Comparison of ENCODE assay signal across 1 cellular context in genomic region chr14:35046048-35046750, GRCh38.
TF ChIP-seq lines count a peak whose summit lies in the region.

Gene FAM177A1, plus strand, starts transcription at chr14:35046272. Its CDS starts 192 bp downstream, at chr14:35046464.

TF ChIP-seq in HepG2, 621 proteins besides CTCF, POLR2A, EP300 and RAD21 (continued from another document):
- TF ChIP-seq GPBP1L1 (CRISPR knock-in tag; IDR thresholded peaks at IDR 0.05) (no peak), SATB2 (CRISPR knock-in tag; IDR thresholded peaks at IDR 0.05) (peak; percentile 99), E2F5 (CRISPR knock-in tag; conservative IDR thresholded peaks at IDR 0.05) (peak; percentile 72; the same call in 1 of the 2 replicates), XRCC5 (optimal IDR thresholded peaks at IDR 0.05; ENCODE audit: low read length) (peak; percentile 85), NFE2L2 (IDR thresholded peaks at IDR 0.05; ENCODE audit: low read length) (no peak), RFX5 (IDR thresholded peaks at IDR 0.05; ENCODE audit: low read depth, low read length) (peak; percentile 85), DRAP1 (CRISPR knock-in tag; IDR thresholded peaks at IDR 0.05) (peak; percentile 84), ZBTB34 (CRISPR knock-in tag; IDR thresholded peaks at IDR 0.05) (peak; percentile 45; the same call in 1 of the 2 replicates), HOXA3 (CRISPR knock-in tag; IDR thresholded peaks at IDR 0.05) (peak; percentile 100), ZNF343 (CRISPR knock-in tag; IDR thresholded peaks at IDR 0.05) (peak; percentile 94), BATF2 (CRISPR knock-in tag; IDR thresholded peaks at IDR 0.05) (no peak; the same call in 1 of the 2 replicates), BCL3 (CRISPR knock-in tag; IDR thresholded peaks at IDR 0.05) (peak; percentile 99), FOXM1 (CRISPR knock-in tag; IDR thresholded peaks at IDR 0.05) (peak; percentile 64; the same call in 1 of the 2 replicates), ZNF121 (CRISPR knock-in tag; IDR thresholded peaks at IDR 0.05) (peak; percentile 84), SOX5 (CRISPR knock-in tag; IDR thresholded peaks at IDR 0.05; ENCODE audit: borderline replicate concordance) (peak; percentile 77; the same call in 1 of the 2 replicates), DMAP1 (CRISPR knock-in tag; IDR thresholded peaks at IDR 0.05) (peak; percentile 87; the same call in 1 of the 2 replicates), KAT2B (IDR thresholded peaks at IDR 0.05; ENCODE audit: borderline replicate concordance, low read depth, low read length) (0 out of 2 replicates have a peak, but pooled peaks have one; percentile 1), ZNF253 (CRISPR knock-in tag; IDR thresholded peaks at IDR 0.05; ENCODE audit: borderline replicate concordance) (peak; percentile 97), ZNF510 (CRISPR knock-in tag; IDR thresholded peaks at IDR 0.05; ENCODE audit: low read depth) (no peak; the same call in 1 of the 2 replicates), STAT5B (CRISPR knock-in tag; IDR thresholded peaks at IDR 0.05) (peak; percentile 77), EZH2 (conservative IDR thresholded peaks at IDR 0.05; ENCODE audit: low read depth, low read length) (no peak), JARID2 (CRISPR knock-in tag; IDR thresholded peaks at IDR 0.05; ENCODE audit: insufficient replicate concordance) (no peak), PAXIP1 (CRISPR knock-in tag; conservative IDR thresholded peaks at IDR 0.05) (peak; percentile 66; the same call in 1 of the 2 replicates), PRDM4 (CRISPR knock-in tag; IDR thresholded peaks at IDR 0.05; ENCODE audit: borderline replicate concordance) (0 out of 2 replicates have a peak, but pooled peaks have one; percentile 23), ZNF709 (CRISPR knock-in tag; IDR thresholded peaks at IDR 0.05) (peak; percentile 100), HDAC6 (IDR thresholded peaks at IDR 0.05; ENCODE audit: low read depth, low read length) (no peak), RERE (CRISPR knock-in tag; IDR thresholded peaks at IDR 0.05; ENCODE audit: low read depth) (peak; percentile 80), ZNF557 (CRISPR knock-in tag; IDR thresholded peaks at IDR 0.05) (peak; percentile 29; the same call in 1 of the 2 replicates), FOXJ3 (CRISPR knock-in tag; IDR thresholded peaks at IDR 0.05; ENCODE audit: borderline replicate concordance) (peak; percentile 73; the same call in 1 of the 2 replicates), ASH2L (IDR thresholded peaks at IDR 0.05; ENCODE audit: insufficient read length, low read depth, low read length) (peak; percentile 99), ZNF24 (IDR thresholded peaks at IDR 0.05) (no peak), HIC2 (CRISPR knock-in tag; IDR thresholded peaks at IDR 0.05; ENCODE audit: low read depth) (peak; percentile 28), NCOR1 (IDR thresholded peaks at IDR 0.05; ENCODE audit: borderline replicate concordance, low read length) (peak; percentile 65; the same call in 1 of the 2 replicates), CBFB (CRISPR knock-in tag; IDR thresholded peaks at IDR 0.05) (peak; percentile 91; the same call in 1 of the 2 replicates)
